ENCODE assay signal across 8 cellular contexts in genomic region chr3:42572278-42572677, GRCh38. TPM values are rescaled to one million over a fixed set of nuclear protein-coding genes. Genes with fewer than 3 reads are reported as not detected.
DNase-seq lines count a peak whose midpoint lies in the region; ATAC-seq and TF ChIP-seq lines count a peak whose summit lies in the region.

No MANE protein-coding gene starts in this region.

- no peaks in the 10 kb centered on the region for H3K27me3 ChIP-seq in Caco-2 (replicated peaks; ENCODE audit: control insufficient read depth, insufficient read depth, low read length)

- no peak overlapping the region for H3K4me3 ChIP-seq in Caco-2 (ENCODE audit: low read depth, low read length)

- H3K9me3 Mint-ChIP-seq in Caco-2 (ENCODE audit: unreplicated experiment), result no peaks in the 10 kb centered on the region
- no peaks in the 10 kb centered on the region for H3K9me3 Mint-ChIP-seq in endothelial cell (ENCODE audit: unreplicated experiment)
- H3K9me3 Mint-ChIP-seq in natural killer cell, result peaks cover 2 to 6% of the 10 kb centered on the region in 2 donors

- H3K9me3 ChIP-seq in Caco-2, result no peaks in the 10 kb centered on the region

- intact Hi-C loops in Caco-2 (cut with micrococcal nuclease; ENCODE audit: unreplicated experiment), result loop anchor here (2.0 to 10.0 kb wide), 4 partner anchors 29 to 263 kb away; partner anchors contain the start of gene NKTR
- intact Hi-C loops in natural killer cell (cut with micrococcal nuclease), result no loop called here

- H3K36me3 Mint-ChIP-seq in Caco-2 (ENCODE audit: insufficient read depth, unreplicated experiment) (peaks cover 25% of the 10 kb centered on the region), endothelial cell (ENCODE audit: low read depth, unreplicated experiment) (peaks cover 28% of the 10 kb centered on the region), natural killer cell (peaks cover 25% of the 10 kb centered on the region)

- H3K4me1 Mint-ChIP-seq in Caco-2 (ENCODE audit: low read depth, unreplicated experiment), result no peaks in the 10 kb centered on the region
- H3K4me1 Mint-ChIP-seq in endothelial cell (ENCODE audit: unreplicated experiment), result peaks cover 5% of the 10 kb centered on the region
- H3K4me1 Mint-ChIP-seq in natural killer cell, result peaks cover 12 to 22% of the 10 kb centered on the region in 2 donors

- no peaks in the 10 kb centered on the region for H3K36me3 ChIP-seq in Caco-2 (ENCODE audit: control insufficient read depth, insufficient read depth, low read length)

- H3K4me3 Mint-ChIP-seq in Caco-2 (ENCODE audit: unreplicated experiment) (no peak overlapping the region), endothelial cell (ENCODE audit: unreplicated experiment) (no peak overlapping the region), natural killer cell (no peak overlapping the region)

- TF ChIP-seq CTCF in Caco-2 (IDR thresholded peaks at IDR 0.05; ENCODE audit: insufficient read depth in 1 of 2, low read depth in 1 of 2, low read length in 1 of 2, severe bottlenecking in 1 of 2, unreplicated experiment in 1 of 2) (peak; percentile 34 to 76), endothelial cell (IDR thresholded peaks at IDR 0.05; ENCODE audit: unreplicated experiment) (peak; percentile 26), natural killer cell (IDR thresholded peaks at IDR 0.05) (no peak)

- H3K27me3 Mint-ChIP-seq in Caco-2 (ENCODE audit: insufficient read depth, unreplicated experiment), result no peaks in the 10 kb centered on the region
- H3K27me3 Mint-ChIP-seq in endothelial cell (ENCODE audit: unreplicated experiment), result peaks cover 2% of the 10 kb centered on the region
- H3K27me3 Mint-ChIP-seq in natural killer cell (ENCODE audit: low read depth in 2 of 2), result no peaks in the 10 kb centered on the region

- H3K27ac Mint-ChIP-seq in Caco-2 (ENCODE audit: unreplicated experiment) (no peak overlapping the region), endothelial cell (ENCODE audit: unreplicated experiment) (peak overlapping the region; percentile 33), natural killer cell (no peak overlapping the region)

- BruUV-seq in Caco-2 (replicated peaks; lab: Mats Ljungman, UMichigan), result no TSS peak

- CTCF ChIA-PET in Caco-2 (lab: Charles Lee), result no interaction called here

- POLR2A ChIA-PET in Caco-2 (lab: Charles Lee), result no interaction called here

- peak; percentile 71 to 74 for DNase-seq in Caco-2
- DNase-seq in OCI-M1 (lab: John Stamatoyannopoulos, UW), result peak; percentile 52
- peak; percentile 70 for DNase-seq in endothelial cell (ENCODE audit: low spot score)
- DNase-seq in natural killer cell, result no peak
- no peak for DNase-seq in GF-D8 (lab: John Stamatoyannopoulos, UW)
- no peak for DNase-seq in NOMO-1 (lab: John Stamatoyannopoulos, UW; ENCODE audit: unreplicated experiment in 2 of 2)

- ATAC-seq in GM21367 (IDR thresholded peaks at IDR 0.05; ENCODE audit: unreplicated experiment), result peak; percentile 62
- ATAC-seq in natural killer cell, result peak in 2 of 3 donors; percentile 46 to 76
- no peak for ATAC-seq in GM21825 (IDR thresholded peaks at IDR 0.05; ENCODE audit: unreplicated experiment)

- no peaks in the 10 kb centered on the region for H3K4me1 ChIP-seq in Caco-2

RNA-seq across cellular contexts. Expression of gene SEC22C, which starts 9.5 kb away (rescaled TPM):
- total RNA-seq in Caco-2 (2022) (33.4 and 36.4 TPM in 2 replicates), endothelial cell (ENCODE audit: unreplicated experiment) (49.6 TPM), natural killer cell (10 to 100 TPM; 51.3 to 60.4 (median 55.9) TPM)

RNA-seq across cellular contexts. Expression of gene SS18L2, which starts 18.4 kb away (rescaled TPM):
- total RNA-seq in Caco-2 (2022) (37.3 and 38.7 TPM in 2 replicates), endothelial cell (ENCODE audit: unreplicated experiment) (75.1 TPM), natural killer cell (10 to 100 TPM; 33.5 to 47.6 (median 33.9) TPM)

RNA-seq across cellular contexts. Expression of gene NKTR, which starts 28.2 kb away (rescaled TPM):
- 66.6 and 67.9 TPM in 2 replicates for total RNA-seq in Caco-2 (2022)
- total RNA-seq in endothelial cell (ENCODE audit: unreplicated experiment), result 118 TPM
- 100 to 1,000 TPM; 212 to 252 (median 217) TPM for total RNA-seq in natural killer cell

Comparison
In these comparisons a context has a peak if more than half of its experiments do, and no peak if none do; other contexts are left out.
1. DNase-seq: peak in Caco-2 (2 of 2), OCI-M1 (single experiment) and endothelial cell (single experiment); none in natural killer cell (single experiment), GF-D8 (single experiment) and NOMO-1 (0 of 2).